In the genomic region with DNA sequence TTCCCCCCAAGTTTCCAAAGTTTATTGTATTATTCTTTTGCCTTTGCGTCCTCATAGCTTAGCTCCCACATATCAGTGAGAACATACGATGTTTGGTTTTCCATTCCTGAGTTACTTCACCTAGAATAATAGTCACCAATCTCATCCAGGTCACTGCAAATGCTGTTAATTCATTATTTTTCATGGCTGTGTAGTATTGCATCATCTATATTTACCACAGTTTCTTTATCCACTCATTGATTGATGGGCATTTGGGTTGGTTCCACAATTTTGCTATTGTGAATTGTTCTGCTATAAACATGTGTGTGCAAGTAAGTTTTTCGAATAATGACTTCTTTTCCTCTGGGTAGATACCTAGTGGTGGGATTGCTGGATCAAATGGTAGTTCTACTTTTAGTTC, we compare ENCODE assay signal across 3 cellular contexts.
TF ChIP-seq lines count a peak whose summit lies in the region.
"Not testable (repeated sequence)": the region's sequence is repeated elsewhere in the genome, so short reads cannot be mapped to it uniquely, and the experiment has no call there.

No MANE protein-coding gene starts in this region.

TF ChIP-seq in IMR-90, 13 proteins besides CTCF, POLR2A, EP300 and RAD21:
- TF ChIP-seq CEBPB (IDR thresholded peaks at IDR 0.05; ENCODE audit: low read depth, low read length) = peak; percentile 25; the same call in 1 of the 2 replicates

TF ChIP-seq in K562, 482 proteins besides CTCF, POLR2A, EP300 and RAD21:
- TF ChIP-seq, protein P1, sequence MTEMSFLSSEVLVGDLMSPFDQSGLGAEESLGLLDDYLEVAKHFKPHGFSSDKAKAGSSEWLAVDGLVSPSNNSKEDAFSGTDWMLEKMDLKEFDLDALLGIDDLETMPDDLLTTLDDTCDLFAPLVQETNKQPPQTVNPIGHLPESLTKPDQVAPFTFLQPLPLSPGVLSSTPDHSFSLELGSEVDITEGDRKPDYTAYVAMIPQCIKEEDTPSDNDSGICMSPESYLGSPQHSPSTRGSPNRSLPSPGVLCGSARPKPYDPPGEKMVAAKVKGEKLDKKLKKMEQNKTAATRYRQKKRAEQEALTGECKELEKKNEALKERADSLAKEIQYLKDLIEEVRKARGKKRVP (CRISPR knock-in tag; IDR thresholded peaks at IDR 0.05) = peak; percentile 44; the same call in 1 of the 2 replicates
- 0 out of 2 replicates have a peak, but pooled peaks have one; percentile 41 for TF ChIP-seq ZSCAN32 (CRISPR knock-in tag; IDR thresholded peaks at IDR 0.05)
- TF ChIP-seq, protein P2, sequence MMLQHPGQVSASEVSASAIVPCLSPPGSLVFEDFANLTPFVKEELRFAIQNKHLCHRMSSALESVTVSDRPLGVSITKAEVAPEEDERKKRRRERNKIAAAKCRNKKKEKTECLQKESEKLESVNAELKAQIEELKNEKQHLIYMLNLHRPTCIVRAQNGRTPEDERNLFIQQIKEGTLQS (IDR thresholded peaks at IDR 0.05) = peak; percentile 71
- TF ChIP-seq, protein P2 (CRISPR knock-in tag; conservative IDR thresholded peaks at IDR 0.05) = not testable (repeated sequence)
- TF ChIP-seq CEBPB (tag; IDR thresholded peaks at IDR 0.05) = peak; percentile 73
- TF ChIP-seq CEBPG (CRISPR knock-in tag; IDR thresholded peaks at IDR 0.05) = not testable (repeated sequence)
- TF ChIP-seq CEBPG (tag; conservative IDR thresholded peaks at IDR 0.05 in 1 of 2, IDR thresholded peaks at IDR 0.05 in 1 of 2) = peak; percentile 29 to 85; a peak in 3 of 4 replicates

TF ChIP-seq in HepG2, 621 proteins besides CTCF, POLR2A, EP300 and RAD21:
- TF ChIP-seq ATF7 (IDR thresholded peaks at IDR 0.05) = peak; percentile 53; the same call in 1 of the 2 replicates
- not testable (repeated sequence) for TF ChIP-seq ATF7 (CRISPR knock-in tag; IDR thresholded peaks at IDR 0.05)
